32 cellular contexts compared by ENCODE assay signal in genomic region chr12:76197283-76197682, GRCh38.
"Had no signal": no experiment of that assay in that cellular context is flagged by ENCODE, and none has a peak within 500 bp of the region (broad histone marks: within the 10 kb centered on the region; RNA-seq: fewer than 3 reads in every experiment).

No MANE protein-coding gene starts in this region.

- H3K27ac ChIP-seq: adrenal gland, breast epithelium, cardiac muscle cell, coronary artery, epithelial cell of prostate, esophagus squamous epithelium, gastroesophageal sphincter, WERI-Rb-1 had no signal

- H3K36me3 Mint-ChIP-seq: brain had no signal

- H3K4me3 Mint-ChIP-seq: activated B cell treated with CpG ODN at 0.5 μM for 24 hours; activated CD8-positive, alpha-beta T cell treated with anti-CD3 and anti-CD28 coated beads for 36 hours; activated naive CD4-positive, alpha-beta T cell treated with anti-CD3 and anti-CD28 coated beads for 36 hours; activated naive CD4-positive, alpha-beta T cell treated with anti-CD3 and anti-CD28 coated beads, Interleukin-2, amount 50 U/mL, for 24 hours; activated naive CD8-positive, alpha-beta T cell treated with anti-CD3 and anti-CD28 coated beads for 36 hours; activated naive CD8-positive, alpha-beta T cell treated with anti-CD3 and anti-CD28 coated beads, Interleukin-2, amount 50 U/mL, for 24 hours; activated T-cell treated with anti-CD3 and anti-CD28 coated beads, Interleukin-2, amount 50 U/mL, for 4 hours; brain; central memory CD8-positive, alpha-beta T cell; dendritic cell treated with granulocyte-macrophage colony-stimulating factor and Interleukin-4, amounts not matched to agents 40 ng/mL and 50 ng/mL, for 4 days; effector memory CD8-positive, alpha-beta T cell; T-helper 17 cell; T-helper 2 cell treated with Interferon-gamma antibody and Interleukin-4, amounts not matched to agents 5 μg/mL and 100 μg/mL, for 36 hours had no signal

- H3K4me1 Mint-ChIP-seq: activated B cell treated with CpG ODN at 0.5 μM for 24 hours; brain; central memory CD8-positive, alpha-beta T cell; T-helper 17 cell had no signal

- H3K27ac Mint-ChIP-seq: activated B cell treated with CpG ODN at 0.5 μM for 24 hours; activated CD8-positive, alpha-beta T cell treated with anti-CD3 and anti-CD28 coated beads for 36 hours; activated naive CD4-positive, alpha-beta T cell treated with anti-CD3 and anti-CD28 coated beads for 36 hours; activated naive CD4-positive, alpha-beta T cell treated with anti-CD3 and anti-CD28 coated beads, Interleukin-2, amount 50 U/mL, for 24 hours; activated naive CD8-positive, alpha-beta T cell treated with anti-CD3 and anti-CD28 coated beads for 36 hours; activated naive CD8-positive, alpha-beta T cell treated with anti-CD3 and anti-CD28 coated beads, Interleukin-2, amount 50 U/mL, for 24 hours; activated T-helper 2 cell treated with anti-CD3 and anti-CD28 coated beads, Interferon-gamma antibody, Interleukin-2, Interleukin-4, amounts not matched to agents 10 μg/mL and 5 μg/mL and 100 μg/mL, durations not matched to agents 14 hours and 24 hours and 36 hours; brain; dendritic cell treated with granulocyte-macrophage colony-stimulating factor and Interleukin-4, amounts not matched to agents 40 ng/mL and 50 ng/mL, for 4 days; effector memory CD8-positive, alpha-beta T cell; T-helper 17 cell; T-helper 2 cell treated with Interferon-gamma antibody and Interleukin-4, amounts not matched to agents 5 μg/mL and 100 μg/mL, for 36 hours had no signal

- DNase-seq: activated B cell treated with CpG ODN at 0.5 μM for 24 hours; activated CD4-positive, alpha-beta T cell treated with anti-CD3 and anti-CD28 coated beads for 48 hours; activated CD4-positive, alpha-beta T cell treated with anti-CD3 and anti-CD28 coated beads, Interleukin-2, amount 50 U/mL, for 1 hour; activated CD4-positive, alpha-beta T cell treated with anti-CD3 and anti-CD28 coated beads, Interleukin-2, amount 50 U/mL, for 48 hours; activated CD8-positive, alpha-beta memory T cell treated with anti-CD3 and anti-CD28 coated beads for 24 hours; activated CD8-positive, alpha-beta T cell treated with anti-CD3 and anti-CD28 coated beads for 36 hours; activated effector memory CD4-positive, alpha-beta T cell treated with anti-CD3 and anti-CD28 coated beads, Interleukin-2, amount 50 U/mL, for 16 hours; activated naive CD4-positive, alpha-beta T cell treated with anti-CD3 and anti-CD28 coated beads for 36 hours; activated naive CD8-positive, alpha-beta T cell treated with anti-CD3 and anti-CD28 coated beads for 36 hours; activated naive CD8-positive, alpha-beta T cell treated with anti-CD3 and anti-CD28 coated beads, Interleukin-2, amount 50 U/mL, for 24 hours; activated T-cell treated with anti-CD3 and anti-CD28 coated beads, Interleukin-2, amount 50 U/mL, for 4 hours; adrenal gland; aorta; effector CD4-positive, alpha-beta T cell; effector memory CD8-positive, alpha-beta T cell; esophagus squamous epithelium; foreskin melanocyte; T-helper 1 cell; T-helper 17 cell; T1000; WERI-Rb-1 had no signal
